ENCODE assay signal across 8 cellular contexts in the genomic region with DNA sequence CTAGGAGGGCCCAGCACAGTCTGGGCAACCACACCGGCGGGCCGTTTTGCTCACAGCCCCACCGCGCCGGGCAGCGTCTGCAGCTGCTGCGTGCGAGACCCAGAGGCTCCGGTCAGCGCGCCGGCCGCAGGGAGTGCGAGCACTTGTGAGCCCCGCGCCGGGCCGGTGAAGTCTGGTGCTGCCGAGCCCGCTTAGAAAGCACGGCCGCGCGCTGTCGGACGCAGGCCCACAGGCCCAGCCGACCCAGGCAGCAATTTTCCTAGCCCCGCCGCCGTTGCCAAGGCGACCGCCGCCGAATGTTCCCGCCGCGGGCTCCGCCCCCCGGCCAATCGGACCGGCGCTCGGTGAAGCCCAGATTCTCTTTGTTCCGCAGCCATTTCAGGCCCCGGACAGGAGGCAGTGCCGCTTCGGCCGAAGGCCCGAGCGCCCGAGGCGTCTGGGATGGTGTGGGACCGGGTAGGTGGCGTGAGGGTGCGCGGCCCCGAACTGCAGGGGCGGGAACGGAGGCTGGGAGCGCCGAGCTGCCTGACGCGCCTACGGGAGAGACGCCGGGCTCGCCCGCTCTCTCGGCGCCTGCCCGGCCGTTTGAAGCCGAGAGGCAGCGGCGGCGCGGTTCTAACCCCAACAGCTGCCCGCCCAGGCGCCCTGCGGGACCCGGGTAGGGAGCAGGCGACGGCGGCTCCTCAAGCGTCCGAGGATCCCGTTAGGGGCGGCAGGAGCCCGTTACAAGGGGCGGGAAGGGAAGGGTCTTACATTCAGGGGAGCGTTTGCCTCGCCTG. TPM values are rescaled to one million over a fixed set of nuclear protein-coding genes. Genes with fewer than 3 reads are reported as not detected.
DNase-seq lines count a peak whose midpoint lies in the region; ATAC-seq and TF ChIP-seq lines count a peak whose summit lies in the region.

A gene (plus strand): TSS at position 365 of the 779 bp plus-strand sequence. CDS start 77 bp downstream, at position 442.

- peaks cover 39% of the 10 kb centered on the region for H3K4me1 ChIP-seq in Panc1 (ENCODE audit: control insufficient read depth, insufficient read depth, low read length)
- peaks cover 11 to 33% (median 31%) of the 10 kb centered on the region in 4 donors for H3K4me1 ChIP-seq in esophagus muscularis mucosa
- H3K4me1 ChIP-seq in muscle layer of duodenum (ENCODE audit: control insufficient read depth in 1 of 2, insufficient read depth in 2 of 2, low read length in 2 of 2), result peaks cover 8 to 17% of the 10 kb centered on the region in 2 donors

- POLR2A ChIA-PET in Panc1 (lab: Charles Lee), result interaction anchor here (0.9 kb wide), 1 partner anchor 13 kb away, joined by 3 read pairs; no protein-coding TSS in a partner anchor

- CTCF ChIA-PET in Panc1 (lab: Charles Lee), result no interaction called here

- TF ChIP-seq POLR2A in esophagus muscularis mucosa (IDR thresholded peaks at IDR 0.05; ENCODE audit: low read depth), result peak; percentile 84

- TF ChIP-seq EP300 in esophagus muscularis mucosa (IDR thresholded peaks at IDR 0.05), result no peak

- H3K4me3 Mint-ChIP-seq in activated T-cell treated with anti-CD3 and anti-CD28 coated beads, Interleukin-2, amount 50 U/mL, for 72 hours, result peak within 1 kb of the TSS; percentile 85 to 95

- DNase-seq in DMS153 (lab: John Stamatoyannopoulos, UW), result peak; percentile 76
- DNase-seq in HuH-7 (ENCODE audit: low spot score), result peak; percentile 73
- no peak for DNase-seq in Panc1 (ENCODE audit: low read depth, low spot score)
- DNase-seq in activated T-cell treated with anti-CD3 and anti-CD28 coated beads, Interleukin-2, amount 50 U/mL, for 72 hours, result peak; percentile 89 to 90
- peak; percentile 97 for DNase-seq in esophagus muscularis mucosa (ENCODE audit: extremely low spot score)
- peak; percentile 67 for DNase-seq in stimulated activated CD8-positive, alpha-beta memory T cell treated with anti-CD3 and anti-CD28 coated beads, Interleukin-7, amount 100 ng/mL, for 24 hours (ENCODE audit: low read depth)

- H3K4me1 Mint-ChIP-seq in activated T-cell treated with anti-CD3 and anti-CD28 coated beads, Interleukin-2, amount 50 U/mL, for 72 hours (ENCODE audit: low read depth), result peaks cover 24% of the 10 kb centered on the region

- H3K36me3 ChIP-seq in Panc1 (ENCODE audit: control insufficient read depth, insufficient read depth, low read length) (peaks cover 3% of the 10 kb centered on the region; the same call in 1 of the 2 replicates), esophagus muscularis mucosa (no peaks in the 10 kb centered on the region), muscle layer of duodenum (ENCODE audit: control insufficient read depth in 1 of 2, insufficient read depth in 2 of 2, low read length in 2 of 2) (peaks cover 0 to 8% of the 10 kb centered on the region in 2 donors)

- ATAC-seq in GM21526 (IDR thresholded peaks at IDR 0.05; ENCODE audit: low FRiP score, unreplicated experiment) (peak; percentile 80), Panc1 (peak; percentile 93)
- ATAC-seq in activated T-cell treated with anti-CD3 and anti-CD28 coated beads, Interleukin-2, amount 50 U/mL, for 72 hours (replicated peaks in 1 of 2), result peak; percentile 84 to 89

- H3K4me3 ChIP-seq in Panc1 (ENCODE audit: low read depth in 2 of 2, low read length in 2 of 2) (peak within 1 kb of the TSS; percentile 90 to 96), esophagus muscularis mucosa (peak within 1 kb of the TSS; percentile 71 to 91 (median 84)), muscle layer of duodenum (ENCODE audit: low read depth in 1 of 2, low read length in 2 of 2) (peak within 1 kb of the TSS; percentile 87 to 94)

- no peaks in the 10 kb centered on the region for H3K9me3 Mint-ChIP-seq in activated T-cell treated with anti-CD3 and anti-CD28 coated beads, Interleukin-2, amount 50 U/mL, for 72 hours

- in situ Hi-C loops in Panc1 (cut with HindIII; ENCODE audit: low pct_unique_long_range_greater_than_20kb, low sequenced_read_pairs), result no loop called here

- intact Hi-C loops in Panc1 (cut with micrococcal nuclease; ENCODE audit: unreplicated experiment), result no loop called here
- intact Hi-C loops in esophagus muscularis mucosa (cut with DNase I), result loop anchor here (5.0 kb wide), 2 partner anchors 204 to 449 kb away; no protein-coding TSS in a partner anchor

- 1% methylated on average over 20 of the region's 93 CpGs for WGBS in esophagus muscularis mucosa

- H3K27me3 Mint-ChIP-seq in activated T-cell treated with anti-CD3 and anti-CD28 coated beads, Interleukin-2, amount 50 U/mL, for 72 hours (ENCODE audit: low read depth), result peaks cover 12% of the 10 kb centered on the region

- no peaks in the 10 kb centered on the region for H3K27me3 ChIP-seq in Panc1 (ENCODE audit: control insufficient read depth, insufficient read depth, low read length)
- H3K27me3 ChIP-seq in esophagus muscularis mucosa, result no peaks in the 10 kb centered on the region
- H3K27me3 ChIP-seq in muscle layer of duodenum (ENCODE audit: low read depth, low read length), result no peaks in the 10 kb centered on the region

- TF ChIP-seq CTCF in Panc1 (IDR thresholded peaks at IDR 0.05), result no peak
- TF ChIP-seq CTCF in esophagus muscularis mucosa (IDR thresholded peaks at IDR 0.05), result no peak

- H3K36me3 Mint-ChIP-seq in activated T-cell treated with anti-CD3 and anti-CD28 coated beads, Interleukin-2, amount 50 U/mL, for 72 hours (ENCODE audit: insufficient read depth in 2 of 2), result no peaks in the 10 kb centered on the region

- no TSS peak for BruUV-seq in Panc1 (replicated peaks; lab: Mats Ljungman, UMichigan)

- peak within 1 kb of the TSS; percentile 91 for H3K27ac Mint-ChIP-seq in activated T-cell treated with anti-CD3 and anti-CD28 coated beads, Interleukin-2, amount 50 U/mL, for 72 hours

- H3K27ac ChIP-seq in Panc1 (ENCODE audit: low read length) (peak within 1 kb of the TSS; percentile 98), esophagus muscularis mucosa (replicated peaks in 1 of 4) (peak within 1 kb of the TSS; percentile 94 to 99 (median 98)), muscle layer of duodenum (ENCODE audit: low read length) (peak within 1 kb of the TSS; percentile 93)

- no peaks in the 10 kb centered on the region; the same call in 1 of the 2 replicates for H3K9me3 ChIP-seq in Panc1 (ENCODE audit: control insufficient read depth, insufficient read depth, low read depth, low read length)
- H3K9me3 ChIP-seq in esophagus muscularis mucosa, result no peaks in the 10 kb centered on the region
- H3K9me3 ChIP-seq in muscle layer of duodenum (ENCODE audit: control insufficient read depth in 1 of 2, low read length in 2 of 2), result no peaks in the 10 kb centered on the region

RNA-seq across cellular contexts. Expression of the gene that starts here (rescaled TPM):
- total RNA-seq in Panc1 (2021; ENCODE audit: unreplicated experiment) (169 TPM), esophagus muscularis mucosa (10 to 100 TPM; 67.8 to 81.8 (median 71.3) TPM)
- polyA plus RNA-seq in Panc1 (2012; ENCODE audit: insufficient read length), result 47.4 TPM
- total RNA-seq in activated T-cell treated with anti-CD3 and anti-CD28 coated beads, Interleukin-2, amount 50 U/mL, for 72 hours, result 100 to 1,000 TPM in 1 of 2 donors, 10 to 100 TPM in 1; 92.6 to 114 TPM
